Comparison of ENCODE assay signal across 8 cellular contexts in the genomic region with DNA sequence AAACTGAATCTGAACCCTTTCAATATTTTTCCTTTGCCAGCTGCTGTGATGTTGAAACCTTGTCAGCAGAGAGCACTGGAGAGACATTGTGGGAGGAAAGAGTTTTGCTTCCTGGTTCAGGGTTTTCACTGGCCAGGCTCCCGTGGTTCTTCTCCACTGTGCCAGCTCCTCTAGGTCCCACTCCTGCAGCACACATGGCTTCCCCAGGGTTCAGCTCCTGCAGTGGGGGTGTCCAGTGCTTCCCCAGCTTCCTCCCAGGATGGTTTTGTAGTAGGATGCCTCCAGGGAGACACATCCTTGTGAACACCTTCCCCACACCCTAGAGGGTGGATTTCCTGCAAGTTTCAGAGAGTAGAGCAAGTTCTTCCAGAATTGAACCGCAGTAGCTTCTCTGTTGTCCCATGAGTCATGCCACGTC. TPM values are rescaled to one million over a fixed set of nuclear protein-coding genes. Genes with fewer than 3 reads are reported as not detected.
DNase-seq lines count a peak whose midpoint lies in the region; ATAC-seq and TF ChIP-seq lines count a peak whose summit lies in the region.

No MANE protein-coding gene starts in this region.

- POLR2A ChIA-PET in BJ (lab: Charles Lee) (no interaction called here), HEK293 (lab: Yijun Ruan, JAX) (no interaction called here)

- TF ChIP-seq CTCF in BJ (IDR thresholded peaks at IDR 0.05; ENCODE audit: insufficient read depth, low read depth, low read length) (peak; percentile 55), HEK293 (tag by site-specific recombination; IDR thresholded peaks at IDR 0.05) (no peak), Peyer's patch (IDR thresholded peaks at IDR 0.05) (peak in 4 of 6 experiments; percentile 28 to 78 (median 70)), foreskin fibroblast (IDR thresholded peaks at IDR 0.05; ENCODE audit: low read depth, low read length) (peak; percentile 38)

- H3K27ac Mint-ChIP-seq in activated CD8-positive, alpha-beta memory T cell treated with anti-CD3 and anti-CD28 coated beads, Interleukin-2, amount 10 ng/mL, durations not matched to agents 7 days and 5 days, result no peak overlapping the region
- no peak overlapping the region for H3K27ac Mint-ChIP-seq in stimulated activated effector memory CD8-positive, alpha-beta T cell treated with anti-CD3 and anti-CD28 coated beads, Interleukin-12 subunit alpha, Interleukin-12 subunit beta, amount 100 ng/mL, for 72 hours

- H3K4me1 ChIP-seq in HEK293 (ENCODE audit: control insufficient read depth, insufficient read depth, low read length) (no peaks in the 10 kb centered on the region), Peyer's patch (no peaks in the 10 kb centered on the region)

- H3K27me3 ChIP-seq in BJ (ENCODE audit: control insufficient read depth, insufficient read depth, low read length) (no peaks in the 10 kb centered on the region), Peyer's patch (no peaks in the 10 kb centered on the region)

- no peaks in the 10 kb centered on the region for H3K36me3 ChIP-seq in BJ (ENCODE audit: control insufficient read depth, insufficient read depth, low read length)
- H3K36me3 ChIP-seq in HEK293 (ENCODE audit: control insufficient read depth in 2 of 2, insufficient read depth in 1 of 2, low read length in 2 of 2), result no peaks in the 10 kb centered on the region
- H3K36me3 ChIP-seq in Peyer's patch, result no peaks in the 10 kb centered on the region

- CTCF ChIA-PET in BJ (lab: Yijun Ruan, JAX), result interaction anchor here (1.2 to 1.6 kb wide), 5 partner anchors 14 to 420 kb away, joined by 3 to 6 read pairs (median 4); no protein-coding TSS in a partner anchor
- CTCF ChIA-PET in HEK293 (lab: Yijun Ruan, JAX), result interaction anchor here (0.6 to 2.1 kb wide), 3 partner anchors 368 to 431 kb away, joined by 3 to 9 read pairs (median 5); no protein-coding TSS in a partner anchor
- CTCF ChIA-PET in activated CD8-positive, alpha-beta memory T cell treated with anti-CD3 and anti-CD28 coated beads, Interleukin-2, amount 10 ng/mL, durations not matched to agents 7 days and 5 days (lab: Charles Lee), result no interaction called here

- no peak overlapping the region for H3K4me3 Mint-ChIP-seq in activated CD8-positive, alpha-beta memory T cell treated with anti-CD3 and anti-CD28 coated beads, Interleukin-2, amount 10 ng/mL, durations not matched to agents 7 days and 5 days
- H3K4me3 Mint-ChIP-seq in stimulated activated effector memory CD8-positive, alpha-beta T cell treated with anti-CD3 and anti-CD28 coated beads, Interleukin-12 subunit alpha, Interleukin-12 subunit beta, amount 100 ng/mL, for 72 hours, result no peak overlapping the region

- H3K4me3 ChIP-seq in BJ (ENCODE audit: low read depth, low read length) (no peak overlapping the region), HEK293 (ENCODE audit: low read depth, low read length) (no peak overlapping the region), Peyer's patch (no peak overlapping the region), foreskin fibroblast (ENCODE audit: low read depth in 1 of 2, low read length in 2 of 2) (no peak overlapping the region)

- no peaks in the 10 kb centered on the region for H3K36me3 Mint-ChIP-seq in activated CD8-positive, alpha-beta memory T cell treated with anti-CD3 and anti-CD28 coated beads, Interleukin-2, amount 10 ng/mL, durations not matched to agents 7 days and 5 days
- no peaks in the 10 kb centered on the region for H3K36me3 Mint-ChIP-seq in stimulated activated effector memory CD8-positive, alpha-beta T cell treated with anti-CD3 and anti-CD28 coated beads, Interleukin-12 subunit alpha, Interleukin-12 subunit beta, amount 100 ng/mL, for 72 hours

- H3K9me3 ChIP-seq in HEK293 (ENCODE audit: control insufficient read depth, insufficient read depth, low read depth, low read length), result no peaks in the 10 kb centered on the region; the same call in 1 of the 2 replicates
- no peaks in the 10 kb centered on the region for H3K9me3 ChIP-seq in Peyer's patch

- no peaks in the 10 kb centered on the region for H3K4me1 Mint-ChIP-seq in activated CD8-positive, alpha-beta memory T cell treated with anti-CD3 and anti-CD28 coated beads, Interleukin-2, amount 10 ng/mL, durations not matched to agents 7 days and 5 days
- H3K4me1 Mint-ChIP-seq in stimulated activated effector memory CD8-positive, alpha-beta T cell treated with anti-CD3 and anti-CD28 coated beads, Interleukin-12 subunit alpha, Interleukin-12 subunit beta, amount 100 ng/mL, for 72 hours, result no peaks in the 10 kb centered on the region

- no peak overlapping the region for H3K27ac ChIP-seq in HEK293 (ENCODE audit: extremely low read depth, low read depth, low read length)
- H3K27ac ChIP-seq in Peyer's patch, result no peak overlapping the region

- TF ChIP-seq POLR2A in Peyer's patch (IDR thresholded peaks at IDR 0.05), result no peak

- H3K9me3 Mint-ChIP-seq in activated CD8-positive, alpha-beta memory T cell treated with anti-CD3 and anti-CD28 coated beads, Interleukin-2, amount 10 ng/mL, durations not matched to agents 7 days and 5 days (ENCODE audit: low read depth), result no peaks in the 10 kb centered on the region
- no peaks in the 10 kb centered on the region for H3K9me3 Mint-ChIP-seq in stimulated activated effector memory CD8-positive, alpha-beta T cell treated with anti-CD3 and anti-CD28 coated beads, Interleukin-12 subunit alpha, Interleukin-12 subunit beta, amount 100 ng/mL, for 72 hours

- no peak for ATAC-seq in activated CD8-positive, alpha-beta memory T cell treated with anti-CD3 and anti-CD28 coated beads, Interleukin-2, amount 10 ng/mL, durations not matched to agents 7 days and 5 days
- ATAC-seq in stimulated activated effector memory CD8-positive, alpha-beta T cell treated with anti-CD3 and anti-CD28 coated beads, Interleukin-12 subunit alpha, Interleukin-12 subunit beta, amount 100 ng/mL, for 72 hours, result no peak

- DNase-seq in BJ (ENCODE audit: low read depth), result no peak
- DNase-seq in Peyer's patch, result peak in 2 of 3 donors; percentile 61
- peak in 1 of 2 donors; percentile 8 for DNase-seq in foreskin fibroblast
- DNase-seq in stromal cell of bone marrow (ENCODE audit: low read depth), result peak; percentile 59
- DNase-seq in T1000 (lab: John Stamatoyannopoulos, UW), result no peak
- no peak for DNase-seq in activated CD8-positive, alpha-beta memory T cell treated with anti-CD3 and anti-CD28 coated beads, Interleukin-2, amount 10 ng/mL, durations not matched to agents 7 days and 5 days
- DNase-seq in stimulated activated effector memory CD8-positive, alpha-beta T cell treated with anti-CD3 and anti-CD28 coated beads, Interleukin-12 subunit alpha, Interleukin-12 subunit beta, amount 100 ng/mL, for 72 hours (ENCODE audit: low spot score in 2 of 2), result no peak

- H3K27me3 Mint-ChIP-seq in activated CD8-positive, alpha-beta memory T cell treated with anti-CD3 and anti-CD28 coated beads, Interleukin-2, amount 10 ng/mL, durations not matched to agents 7 days and 5 days, result no peaks in the 10 kb centered on the region

TF ChIP-seq in HEK293, 187 proteins besides CTCF, POLR2A, EP300 and RAD21:
- TF ChIP-seq ZNF654 (tag by site-specific recombination; IDR thresholded peaks at IDR 0.05; ENCODE audit: low read depth) (peak; percentile 40), GLIS2 (tag by site-specific recombination; IDR thresholded peaks at IDR 0.05) (no peak)

RNA-seq across cellular contexts. Expression of a gene that starts 24.0 kb away (rescaled TPM):
- not detected in 2 replicates for polyA plus RNA-seq in BJ (2011; rRNA removed)
- not detected in 2 replicates for polyA minus RNA-seq in BJ (2011; rRNA and poly(A)+ RNA removed)
- total RNA-seq in Peyer's patch, result 10 to 100 TPM in 2 of 4 donors, 1 to 10 TPM in 1, not detected in 1; 7.8 to 14.8 (median 14.7) TPM
- total RNA-seq in activated CD8-positive, alpha-beta memory T cell treated with anti-CD3 and anti-CD28 coated beads, Interleukin-2, amount 10 ng/mL, durations not matched to agents 7 days and 5 days, result not detected

Comparison
In these comparisons a context has a peak if more than half of its experiments do, and no peak if none do; other contexts are left out.
1. DNase-seq: peak in Peyer's patch (2 of 3) and stromal cell of bone marrow (single experiment); none in BJ (single experiment), T1000 (single experiment), activated CD8-positive, alpha-beta memory T cell treated with anti-CD3 and anti-CD28 coated beads, Interleukin-2, amount 10 ng/mL, durations not matched to agents 7 days and 5 days (single experiment) and stimulated activated effector memory CD8-positive, alpha-beta T cell treated with anti-CD3 and anti-CD28 coated beads, Interleukin-12 subunit alpha, Interleukin-12 subunit beta, amount 100 ng/mL, for 72 hours (0 of 2).